ENCODE assay signal across 24 cellular contexts in genomic region chr9:6763244-6763643, GRCh38. TPM values are rescaled to one million over a fixed set of nuclear protein-coding genes. Genes with fewer than 3 reads are reported as not detected.
A peak's percentile ranks its signal among the peaks of the same experiment; 100 is the strongest.
DNase-seq lines count a peak whose midpoint lies in the region; ATAC-seq and TF ChIP-seq lines count a peak whose summit lies in the region.
"Had no signal": no experiment of that assay in that cellular context is flagged by ENCODE, and none has a peak within 500 bp of the region (broad histone marks: within the 10 kb centered on the region; RNA-seq: fewer than 3 reads in every experiment).

No MANE protein-coding gene starts in this region.

- DNase-seq in activated CD4-positive, alpha-beta T cell treated with anti-CD3 and anti-CD28 coated beads for 36 hours = no peak
- DNase-seq in activated CD4-positive, alpha-beta T cell treated with anti-CD3 and anti-CD28 coated beads, Interleukin-2, amount 50 U/mL, for 48 hours = no peak
- no peak for DNase-seq in stimulated activated naive CD8-positive, alpha-beta T cell treated with anti-CD3 and anti-CD28 coated beads, Interleukin-15, Interleukin-2, amounts not matched to agents 100 U/mL and 50 U/mL, for 24 hours
- DNase-seq in endodermal cell = no peak
- DNase-seq in stimulated activated naive CD8-positive, alpha-beta T cell treated with anti-CD3 and anti-CD28 coated beads, Interleukin-15, amount 100 ng/mL, for 72 hours = no peak
- no peak for DNase-seq in activated effector memory CD4-positive, alpha-beta T cell treated with Interleukin-2 at 50 U/mL for 16 hours
- no peak for DNase-seq in NOMO-1 treated with dmso at 0.1 percent for 144 hours (lab: John Stamatoyannopoulos, UW; ENCODE audit: unreplicated experiment)
- DNase-seq: 8988T; activated CD4-positive, alpha-beta T cell treated with anti-CD3 and anti-CD28 coated beads, Interleukin-2, amount 50 U/mL, for 1 hour; activated T-cell treated with anti-CD3 and anti-CD28 coated beads for 4 hours; DMS79 treated with DMSO at 0.1 percent for 48 hours; effector CD8-positive, alpha-beta T cell; foreskin fibroblast; heart right ventricle; left colon; NCI-H1436 treated with DMSO at 0.1 percent for 48 hours; NCI-H510A treated with DMSO at 0.1 percent for 48 hours; NK-92 treated with Interleukin-12 subunit alpha and Interleukin-12 subunit beta, amount 100 ng/mL, for 24 hours; SJCRH30 had no signal

- no peak overlapping the region for H3K9ac ChIP-seq in endodermal cell (ENCODE audit: extremely low read depth, low read length, poor library complexity, severe bottlenecking)
- H3K9ac ChIP-seq: KMS-11 had no signal

- H3K36me3 ChIP-seq in endodermal cell (ENCODE audit: control insufficient read depth, insufficient read depth, low read length) = no peaks in the 10 kb centered on the region
- H3K36me3 ChIP-seq: heart right ventricle, SJCRH30, suprapubic skin had no signal

- TF ChIP-seq CTCF in endodermal cell (conservative IDR thresholded peaks at IDR 0.05) = no peak

- intact Hi-C loops in activated CD4-positive, alpha-beta T cell treated with anti-CD3 and anti-CD28 coated beads for 36 hours (cut with DNase I, micrococcal nuclease) = no loop called here

- POLR2A ChIA-PET in activated CD4-positive, alpha-beta T cell treated with anti-CD3 and anti-CD28 coated beads for 36 hours (lab: Charles Lee) = no interaction called here

- H3K4me3 ChIP-seq in endodermal cell (ENCODE audit: low read length) = peak overlapping the region; percentile 19
- H3K4me3 ChIP-seq: heart right ventricle, SJCRH30, smooth muscle cell, suprapubic skin had no signal

- H3K4me3 Mint-ChIP-seq in activated CD4-positive, alpha-beta T cell treated with anti-CD3 and anti-CD28 coated beads for 36 hours = no peak overlapping the region
- peak overlapping the region; percentile 3 for H3K4me3 Mint-ChIP-seq in stimulated activated naive CD8-positive, alpha-beta T cell treated with anti-CD3 and anti-CD28 coated beads, Interleukin-15, Interleukin-2, amounts not matched to agents 100 ng/mL and 50 ng/mL, for 24 hours
- no peak overlapping the region for H3K4me3 Mint-ChIP-seq in endodermal cell
- H3K4me3 Mint-ChIP-seq in stimulated activated naive CD8-positive, alpha-beta T cell treated with anti-CD3 and anti-CD28 coated beads, Interleukin-15, amount 100 ng/mL, for 72 hours = peak overlapping the region; percentile 6 to 34

- peaks cover 6% of the 10 kb centered on the region for H3K9me3 Mint-ChIP-seq in activated CD4-positive, alpha-beta T cell treated with anti-CD3 and anti-CD28 coated beads for 36 hours (ENCODE audit: low read depth)
- H3K9me3 Mint-ChIP-seq in stimulated activated naive CD8-positive, alpha-beta T cell treated with anti-CD3 and anti-CD28 coated beads, Interleukin-15, Interleukin-2, amounts not matched to agents 100 ng/mL and 50 ng/mL, for 24 hours = peaks cover 4% of the 10 kb centered on the region
- peaks cover 8% of the 10 kb centered on the region for H3K9me3 Mint-ChIP-seq in endodermal cell
- peaks cover 7 to 9% of the 10 kb centered on the region in 2 donors for H3K9me3 Mint-ChIP-seq in stimulated activated naive CD8-positive, alpha-beta T cell treated with anti-CD3 and anti-CD28 coated beads, Interleukin-15, amount 100 ng/mL, for 72 hours

- peaks cover 8% of the 10 kb centered on the region for H3K4me1 ChIP-seq in endodermal cell (ENCODE audit: control insufficient read depth, insufficient read depth, low read length)
- H3K4me1 ChIP-seq: SJCRH30 had no signal

- no peak for ATAC-seq in activated CD4-positive, alpha-beta T cell treated with anti-CD3 and anti-CD28 coated beads for 36 hours
- no peak for ATAC-seq in stimulated activated naive CD8-positive, alpha-beta T cell treated with anti-CD3 and anti-CD28 coated beads, Interleukin-15, Interleukin-2, amounts not matched to agents 100 U/mL and 50 U/mL, for 24 hours
- ATAC-seq in stimulated activated naive CD8-positive, alpha-beta T cell treated with anti-CD3 and anti-CD28 coated beads, Interleukin-15, amount 100 ng/mL, for 72 hours = no peak
- ATAC-seq: heart right ventricle, left colon had no signal

- peaks cover 10% of the 10 kb centered on the region for H3K36me3 Mint-ChIP-seq in activated CD4-positive, alpha-beta T cell treated with anti-CD3 and anti-CD28 coated beads for 36 hours (ENCODE audit: low read depth)
- peaks cover 10% of the 10 kb centered on the region for H3K36me3 Mint-ChIP-seq in stimulated activated naive CD8-positive, alpha-beta T cell treated with anti-CD3 and anti-CD28 coated beads, Interleukin-15, Interleukin-2, amounts not matched to agents 100 ng/mL and 50 ng/mL, for 24 hours (ENCODE audit: low read depth)
- H3K36me3 Mint-ChIP-seq in endodermal cell (ENCODE audit: low read depth) = peaks cover 4% of the 10 kb centered on the region

- CTCF ChIA-PET in activated CD4-positive, alpha-beta T cell treated with anti-CD3 and anti-CD28 coated beads for 36 hours (lab: Charles Lee) = interaction anchor here (0.6 to 1.4 kb wide), 2 partner anchors 17 to 245 kb away, joined by 3 to 5 read pairs; no protein-coding TSS in a partner anchor

- H3K27ac ChIP-seq in endodermal cell (ENCODE audit: low read depth, low read length) = no peak overlapping the region
- H3K27ac ChIP-seq: heart right ventricle, KMS-11, SJCRH30, suprapubic skin had no signal

- peak overlapping the region; percentile 3 for H3K27ac Mint-ChIP-seq in activated CD4-positive, alpha-beta T cell treated with anti-CD3 and anti-CD28 coated beads for 36 hours
- no peak overlapping the region for H3K27ac Mint-ChIP-seq in stimulated activated naive CD8-positive, alpha-beta T cell treated with anti-CD3 and anti-CD28 coated beads, Interleukin-15, Interleukin-2, amounts not matched to agents 100 ng/mL and 50 ng/mL, for 24 hours
- H3K27ac Mint-ChIP-seq in endodermal cell = peak overlapping the region; percentile 1
- peak overlapping the region in 1 of 2 donors; percentile 3 for H3K27ac Mint-ChIP-seq in stimulated activated naive CD8-positive, alpha-beta T cell treated with anti-CD3 and anti-CD28 coated beads, Interleukin-15, amount 100 ng/mL, for 72 hours
- H3K27ac Mint-ChIP-seq: brain had no signal

- no peaks in the 10 kb centered on the region for H3K27me3 Mint-ChIP-seq in activated CD4-positive, alpha-beta T cell treated with anti-CD3 and anti-CD28 coated beads for 36 hours
- no peaks in the 10 kb centered on the region for H3K27me3 Mint-ChIP-seq in stimulated activated naive CD8-positive, alpha-beta T cell treated with anti-CD3 and anti-CD28 coated beads, Interleukin-15, Interleukin-2, amounts not matched to agents 100 ng/mL and 50 ng/mL, for 24 hours
- H3K27me3 Mint-ChIP-seq in endodermal cell (ENCODE audit: insufficient read depth) = no peaks in the 10 kb centered on the region
- no peaks in the 10 kb centered on the region for H3K27me3 Mint-ChIP-seq in stimulated activated naive CD8-positive, alpha-beta T cell treated with anti-CD3 and anti-CD28 coated beads, Interleukin-15, amount 100 ng/mL, for 72 hours

- peaks cover 5% of the 10 kb centered on the region for H3K9me3 ChIP-seq in endodermal cell (ENCODE audit: control insufficient read depth, low read length)
- H3K9me3 ChIP-seq: SJCRH30, suprapubic skin had no signal

- peaks cover 52% of the 10 kb centered on the region for H3K4me1 Mint-ChIP-seq in activated CD4-positive, alpha-beta T cell treated with anti-CD3 and anti-CD28 coated beads for 36 hours
- H3K4me1 Mint-ChIP-seq in stimulated activated naive CD8-positive, alpha-beta T cell treated with anti-CD3 and anti-CD28 coated beads, Interleukin-15, Interleukin-2, amounts not matched to agents 100 ng/mL and 50 ng/mL, for 24 hours (ENCODE audit: low read depth) = peaks cover 66% of the 10 kb centered on the region
- peaks cover 28% of the 10 kb centered on the region for H3K4me1 Mint-ChIP-seq in endodermal cell
- H3K4me1 Mint-ChIP-seq in stimulated activated naive CD8-positive, alpha-beta T cell treated with anti-CD3 and anti-CD28 coated beads, Interleukin-15, amount 100 ng/mL, for 72 hours = peaks cover 68% of the 10 kb centered on the region

- no peaks in the 10 kb centered on the region for H3K27me3 ChIP-seq in endodermal cell (ENCODE audit: control insufficient read depth, insufficient read depth, low read length, poor library complexity, severe bottlenecking)
- H3K27me3 ChIP-seq: heart right ventricle, SJCRH30, suprapubic skin had no signal

RNA-seq across cellular contexts. Expression of gene KDM4C, which starts 5.5 kb away (rescaled TPM):
- 10 to 100 TPM; 31.7 to 33.1 TPM for total RNA-seq in activated CD4-positive, alpha-beta T cell treated with anti-CD3 and anti-CD28 coated beads for 36 hours
- total RNA-seq in endodermal cell = 10 to 100 TPM; 12.8 to 31.5 TPM
- polyA plus RNA-seq in endodermal cell (2013, experiment 1 of 2) = 10.3 TPM
- 9.4 TPM for polyA plus RNA-seq in endodermal cell (2013, experiment 2 of 2)

Comparison
In these comparisons a context has a peak if more than half of its experiments do, and no peak if none do; other contexts are left out.
1. H3K4me3 Mint-ChIP-seq: peak in stimulated activated naive CD8-positive, alpha-beta T cell treated with anti-CD3 and anti-CD28 coated beads, Interleukin-15, Interleukin-2, amounts not matched to agents 100 ng/mL and 50 ng/mL, for 24 hours (single experiment) and stimulated activated naive CD8-positive, alpha-beta T cell treated with anti-CD3 and anti-CD28 coated beads, Interleukin-15, amount 100 ng/mL, for 72 hours (2 of 2); none in activated CD4-positive, alpha-beta T cell treated with anti-CD3 and anti-CD28 coated beads for 36 hours (single experiment) and endodermal cell (single experiment).